Comparison of ENCODE assay signal across 15 cellular contexts in the genomic region with DNA sequence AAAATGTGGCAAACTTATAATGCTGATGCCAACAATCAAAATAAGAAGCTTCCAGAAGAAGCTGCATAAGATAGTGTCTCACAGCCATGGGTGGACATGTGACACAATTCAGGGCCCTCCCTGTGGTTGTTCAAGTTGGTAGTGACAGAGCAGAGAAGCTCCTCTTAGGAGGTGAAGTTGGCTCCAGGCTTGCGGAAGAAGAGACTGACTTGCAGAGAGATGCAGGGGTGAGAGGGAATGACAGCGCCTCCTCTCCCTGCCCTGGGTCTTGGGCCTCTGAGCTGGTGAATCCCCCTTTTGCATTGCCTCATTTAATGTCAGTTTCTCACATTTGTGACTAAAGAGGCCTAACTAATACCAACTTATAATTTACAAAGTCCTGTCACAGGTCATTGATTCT. TPM values are rescaled to one million over a fixed set of nuclear protein-coding genes. Genes with fewer than 3 reads are reported as not detected.
DNase-seq lines count a peak whose midpoint lies in the region; ATAC-seq, FAIRE-seq and TF ChIP-seq lines count a peak whose summit lies in the region.
"Had no signal": no experiment of that assay in that cellular context is flagged by ENCODE, and none has a peak within 500 bp of the region (broad histone marks: within the 10 kb centered on the region; RNA-seq: fewer than 3 reads in every experiment).

No MANE protein-coding gene starts in this region.

- H3K4me3 Mint-ChIP-seq in central memory CD8-positive, alpha-beta T cell = no peak overlapping the region
- peak overlapping the region; percentile 76 for H3K4me3 Mint-ChIP-seq in natural killer cell
- H3K4me3 Mint-ChIP-seq: activated naive CD8-positive, alpha-beta T cell had no signal

- H3K4me1 ChIP-seq in left ventricle myocardium inferior = peaks cover 50% of the 10 kb centered on the region

- peak overlapping the region; percentile 29 for H3K27ac Mint-ChIP-seq in central memory CD8-positive, alpha-beta T cell (ENCODE audit: low read depth)
- peak overlapping the region; percentile 89 to 96 for H3K27ac Mint-ChIP-seq in natural killer cell
- H3K27ac Mint-ChIP-seq: activated naive CD8-positive, alpha-beta T cell had no signal

- no peaks in the 10 kb centered on the region for H3K9me3 ChIP-seq in left ventricle myocardium inferior (replicated peaks)

- H3K36me3 ChIP-seq in left ventricle myocardium inferior = no peaks in the 10 kb centered on the region

- no peaks in the 10 kb centered on the region for H3K36me3 Mint-ChIP-seq in central memory CD8-positive, alpha-beta T cell (ENCODE audit: insufficient read depth)
- H3K36me3 Mint-ChIP-seq in natural killer cell = no peaks in the 10 kb centered on the region
- H3K36me3 Mint-ChIP-seq: activated naive CD8-positive, alpha-beta T cell had no signal

- H3K4me3 ChIP-seq in left ventricle myocardium inferior = no peak overlapping the region

- no peaks in the 10 kb centered on the region for H3K27me3 ChIP-seq in left ventricle myocardium inferior (ENCODE audit: low read depth)

- DNase-seq in left ventricle myocardium inferior (no peak), Right ventricle myocardium inferior (ENCODE audit: missing footprints) (no peak), natural killer cell (no peak), T-helper 9 cell (no peak), H54 (ENCODE audit: insufficient read length, low spot score) (no peak)
- DNase-seq in central memory CD8-positive, alpha-beta T cell (ENCODE audit: low spot score in 2 of 2) = no peak
- no peak for DNase-seq in activated T-cell treated with anti-CD3 and anti-CD28 coated beads, Interleukin-2, amount 50 U/mL, for 48 hours
- DNase-seq: activated CD4-positive, alpha-beta T cell treated with anti-CD3 and anti-CD28 coated beads, Interleukin-2, amount 50 U/mL, for 4 hours; foreskin melanocyte; GOT3; NCI-H2171; SW 1271 had no signal

- TF ChIP-seq POLR2A in H54 (IDR thresholded peaks at IDR 0.05; ENCODE audit: low read depth, low read length) = no peak

- H3K9me3 Mint-ChIP-seq in central memory CD8-positive, alpha-beta T cell = no peaks in the 10 kb centered on the region
- no peaks in the 10 kb centered on the region for H3K9me3 Mint-ChIP-seq in natural killer cell

- intact Hi-C loops in left ventricle myocardium inferior (cut with micrococcal nuclease) (no loop called here), Right ventricle myocardium inferior (cut with DNase I) (loop anchor here (5.0 kb wide), 1 partner anchor 47 kb away; no protein-coding TSS in a partner anchor), natural killer cell (cut with micrococcal nuclease) (loop anchor here (1.0 kb wide), 1 partner anchor 22 kb away; no protein-coding TSS in a partner anchor)

- ATAC-seq in Right ventricle myocardium inferior = no peak
- no peak for ATAC-seq in central memory CD8-positive, alpha-beta T cell (replicated peaks; ENCODE audit: extremely low read depth, poor library complexity, severe bottlenecking)
- ATAC-seq in natural killer cell = peak in 1 of 3 donors; percentile 16
- no peak for ATAC-seq in HG03520 (IDR thresholded peaks at IDR 0.05; ENCODE audit: unreplicated experiment)

- H3K27ac ChIP-seq in left ventricle myocardium inferior (replicated peaks) = peak overlapping the region; percentile 75

- no peak for TF ChIP-seq CTCF in left ventricle myocardium inferior (IDR thresholded peaks at IDR 0.05; ENCODE audit: borderline replicate concordance)
- no peak for TF ChIP-seq CTCF in natural killer cell (IDR thresholded peaks at IDR 0.05)

- no peak for FAIRE-seq in H54 (lab: Jason Lieb, UNC)
- FAIRE-seq: keratinocyte had no signal

- peaks cover 23% of the 10 kb centered on the region for H3K4me1 Mint-ChIP-seq in central memory CD8-positive, alpha-beta T cell
- H3K4me1 Mint-ChIP-seq in natural killer cell = peaks cover 35 to 54% of the 10 kb centered on the region in 2 donors

- H3K27me3 Mint-ChIP-seq in central memory CD8-positive, alpha-beta T cell = no peaks in the 10 kb centered on the region
- H3K27me3 Mint-ChIP-seq in natural killer cell (ENCODE audit: low read depth in 2 of 2) = no peaks in the 10 kb centered on the region
- H3K27me3 Mint-ChIP-seq: activated naive CD8-positive, alpha-beta T cell had no signal

RNA-seq across cellular contexts. Expression of gene RHOB, which starts 23.0 kb away (rescaled TPM):
- total RNA-seq in left ventricle myocardium inferior = 193 TPM
- total RNA-seq in Right ventricle myocardium inferior = 208 TPM
- total RNA-seq in natural killer cell = 100 to 1,000 TPM in 1 of 3 donors, 10 to 100 TPM in 2; 50.8 to 222 (median 64.7) TPM
